ENCODE assay signal across 13 cellular contexts in the genomic region with DNA sequence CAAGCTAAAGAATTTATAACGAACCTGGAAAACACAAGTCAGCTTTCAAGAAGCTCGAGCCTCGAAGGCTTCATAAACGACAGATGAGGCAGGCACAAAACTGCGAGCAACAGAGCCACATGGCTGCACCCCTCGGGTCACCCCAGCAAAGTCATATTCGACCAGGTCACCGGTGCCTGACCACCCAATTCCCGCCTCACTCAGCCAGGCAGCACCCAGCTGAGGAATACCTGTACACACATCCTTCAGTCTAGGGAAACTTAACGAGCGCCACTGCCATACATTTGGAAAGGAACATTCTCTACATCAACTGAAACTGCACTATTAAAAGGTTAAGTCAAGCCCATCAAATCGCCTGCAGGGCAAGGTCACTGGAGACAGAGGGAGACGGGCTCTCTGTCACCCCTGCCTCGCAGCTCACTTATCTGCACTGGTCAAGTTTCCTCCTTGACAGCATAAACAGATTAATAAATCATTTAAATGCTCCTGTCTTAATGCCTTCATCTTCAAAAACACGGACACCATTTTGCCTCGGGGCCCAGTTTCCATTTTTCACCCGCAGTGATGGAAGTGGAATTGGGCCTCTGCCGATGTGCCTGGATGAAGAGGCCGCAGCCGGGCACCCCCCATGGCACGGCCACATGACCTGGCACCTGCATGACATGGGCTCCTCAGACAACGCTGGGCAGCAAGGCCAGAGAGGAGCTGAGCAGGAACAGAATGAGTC.
"Had no signal": no experiment of that assay in that cellular context is flagged by ENCODE, and none has a peak within 500 bp of the region (broad histone marks: within the 10 kb centered on the region; RNA-seq: fewer than 3 reads in every experiment).

No MANE protein-coding gene starts in this region.

- H3K9me3 ChIP-seq: left lung, pancreas, tibial nerve had no signal

- H3K27ac ChIP-seq: foreskin keratinocyte, left lung, skin epidermis, tibial nerve had no signal

- DNase-seq: activated CD4-positive, alpha-beta T cell treated with anti-CD3 and anti-CD28 coated beads for 48 hours; activated gamma-delta T cell; activated naive CD8-positive, alpha-beta T cell treated with anti-CD3 and anti-CD28 coated beads for 36 hours; activated T-cell treated with anti-CD3 and anti-CD28 coated beads for 4 hours; foreskin keratinocyte; left lung; mesenchymal stem cell; T-helper 9 cell had no signal

- H3K27me3 ChIP-seq: foreskin keratinocyte, left lung, pancreas, tibial nerve had no signal

- H3K4me3 ChIP-seq: left lung, pancreas, skin epidermis, tibial nerve had no signal

- H3K36me3 ChIP-seq: pancreas had no signal

- H3K27ac Mint-ChIP-seq: activated naive CD8-positive, alpha-beta T cell treated with anti-CD3 and anti-CD28 coated beads for 36 hours; stimulated activated memory B cell treated with anti-CD40 and anti-IgM and Interleukin-4, amounts not matched to agents 10 μg/mL and 1 μg/mL and 100 μg/mL, for 72 hours had no signal

- H3K9me3 Mint-ChIP-seq: activated naive CD8-positive, alpha-beta T cell treated with anti-CD3 and anti-CD28 coated beads for 36 hours; neural crest cell; stimulated activated memory B cell treated with anti-CD40 and anti-IgM and Interleukin-4, amounts not matched to agents 10 μg/mL and 1 μg/mL and 100 μg/mL, for 72 hours had no signal

- H3K4me1 Mint-ChIP-seq: activated naive CD8-positive, alpha-beta T cell treated with anti-CD3 and anti-CD28 coated beads for 36 hours; stimulated activated memory B cell treated with anti-CD40 and anti-IgM and Interleukin-4, amounts not matched to agents 10 μg/mL and 1 μg/mL and 100 μg/mL, for 72 hours had no signal

- H3K4me3 Mint-ChIP-seq: activated naive CD8-positive, alpha-beta T cell treated with anti-CD3 and anti-CD28 coated beads for 36 hours; neural crest cell; stimulated activated memory B cell treated with anti-CD40 and anti-IgM and Interleukin-4, amounts not matched to agents 10 μg/mL and 1 μg/mL and 100 μg/mL, for 72 hours had no signal

- H3K27me3 Mint-ChIP-seq: activated naive CD8-positive, alpha-beta T cell treated with anti-CD3 and anti-CD28 coated beads for 36 hours; stimulated activated memory B cell treated with anti-CD40 and anti-IgM and Interleukin-4, amounts not matched to agents 10 μg/mL and 1 μg/mL and 100 μg/mL, for 72 hours had no signal

- H3K4me1 ChIP-seq: foreskin keratinocyte had no signal
